ENCODE assay signal across 8 cellular contexts in genomic region chr3:135966349-135966695, GRCh38. TPM values are rescaled to one million over a fixed set of nuclear protein-coding genes. Genes with fewer than 3 reads are reported as not detected.
DNase-seq lines count a peak whose midpoint lies in the region; ATAC-seq, FAIRE-seq and TF ChIP-seq lines count a peak whose summit lies in the region.

No MANE protein-coding gene starts in this region.

- peaks cover 8% of the 10 kb centered on the region for H3K4me1 ChIP-seq in CD4-positive, alpha-beta memory T cell (ENCODE audit: insufficient read depth, low read length)
- peaks cover 10 to 12% of the 10 kb centered on the region in 2 experiments; a peak in 3 of 4 replicates for H3K4me1 ChIP-seq in HCT116 (ENCODE audit: control insufficient read depth in 1 of 2, insufficient read depth in 2 of 2, low read length in 2 of 2)
- H3K4me1 ChIP-seq in pancreas = peaks cover 0 to 16% (median 14%) of the 10 kb centered on the region in 3 donors

- POLR2A ChIA-PET in CD4-positive, alpha-beta memory T cell (lab: Charles Lee; ENCODE audit: partially characterized antibody) = no interaction called here
- POLR2A ChIA-PET in HCT116 (lab: Charles Lee) = interaction anchor here (0.8 kb wide), 1 partner anchor 11 kb away, joined by 4 read pairs; no protein-coding TSS in a partner anchor
- POLR2A ChIA-PET in T-cell (lab: Charles Lee) = no interaction called here

- peak overlapping the region; percentile 76 to 86 (median 83) for H3K4me3 Mint-ChIP-seq in CD4-positive, alpha-beta memory T cell
- H3K4me3 Mint-ChIP-seq in T-cell = peak overlapping the region; percentile 72 to 82 (median 78)

- H3K4me3 ChIP-seq in CD4-positive, alpha-beta memory T cell (ENCODE audit: low read length in 2 of 2) = peak overlapping the region; percentile 14 to 26
- H3K4me3 ChIP-seq in HCT116 (replicated peaks in 1 of 2; ENCODE audit: low read depth in 1 of 2, low read length in 2 of 2) (peak overlapping the region; percentile 61 to 76), foreskin fibroblast (ENCODE audit: low read depth in 1 of 2, low read length in 2 of 2) (peak overlapping the region; percentile 83 to 92), pancreas (peak overlapping the region; percentile 40 to 86 (median 82))

- H3K4me2 ChIP-seq in HCT116 (ENCODE audit: low read length) = peak overlapping the region; percentile 91

- peak overlapping the region; percentile 50 for H2AFZ ChIP-seq in HCT116 (ENCODE audit: low read depth, low read length, poor library complexity, severe bottlenecking)

- no peaks in the 10 kb centered on the region for H3K9me2 ChIP-seq in HCT116 (ENCODE audit: insufficient read depth)

- no peak for TF ChIP-seq CTCF in HCT116 (IDR thresholded peaks at IDR 0.05 in 2 of 3, conservative IDR thresholded peaks at IDR 0.05 in 1 of 3; ENCODE audit: borderline replicate concordance in 1 of 3, insufficient read depth in 1 of 3, low read depth in 2 of 3, low read length in 2 of 3)
- TF ChIP-seq CTCF in foreskin fibroblast (IDR thresholded peaks at IDR 0.05; ENCODE audit: low read depth, low read length) = no peak
- TF ChIP-seq CTCF in pancreas (IDR thresholded peaks at IDR 0.05) = no peak

- no peaks in the 10 kb centered on the region for H4K20me1 ChIP-seq in HCT116 (ENCODE audit: insufficient read depth)

- no peak for FAIRE-seq in pancreas (lab: Jason Lieb, UNC)

- H3K27ac Mint-ChIP-seq in CD4-positive, alpha-beta memory T cell = peak overlapping the region in 2 of 7 donors; percentile 19 to 55
- H3K27ac Mint-ChIP-seq in T-cell = no peak overlapping the region

- H3K36me3 Mint-ChIP-seq in CD4-positive, alpha-beta memory T cell = peaks cover 0 to 2% of the 10 kb centered on the region in 2 donors
- H3K36me3 Mint-ChIP-seq in T-cell = no peaks in the 10 kb centered on the region

- no peak for ATAC-seq in HCT116
- peak in 1 of 4 experiments; percentile 4 for ATAC-seq in T-cell (replicated peaks in 1 of 4)
- peak in 3 of 4 donors; percentile 5 to 17 (median 8) for ATAC-seq in pancreas
- no peak for ATAC-seq in GM19324 (IDR thresholded peaks at IDR 0.05; ENCODE audit: low FRiP score, unreplicated experiment)

- peaks cover 8% of the 10 kb centered on the region for H3K27me3 ChIP-seq in CD4-positive, alpha-beta memory T cell (ENCODE audit: insufficient read depth, low read length)
- H3K27me3 ChIP-seq in HCT116 (ENCODE audit: insufficient read depth, low read length) (no peaks in the 10 kb centered on the region), pancreas (no peaks in the 10 kb centered on the region)

- no peak for TF ChIP-seq POLR2A in HCT116 (IDR thresholded peaks at IDR 0.05; ENCODE audit: borderline replicate concordance, extremely low read depth, insufficient read depth, insufficient read length)

- no peaks in the 10 kb centered on the region for H3K9me3 ChIP-seq in CD4-positive, alpha-beta memory T cell (ENCODE audit: control insufficient read depth in 1 of 2, low read length in 2 of 2)
- H3K9me3 ChIP-seq in HCT116 (ENCODE audit: control insufficient read depth in 1 of 2, insufficient read depth in 1 of 2, low read depth in 1 of 2, low read length in 2 of 2) (no peaks in the 10 kb centered on the region), pancreas (no peaks in the 10 kb centered on the region)

- TF ChIP-seq RAD21 in HCT116 (IDR thresholded peaks at IDR 0.05; ENCODE audit: low read depth) = no peak

- H3K36me3 ChIP-seq in CD4-positive, alpha-beta memory T cell (ENCODE audit: insufficient read depth, low read length) = no peaks in the 10 kb centered on the region
- no peaks in the 10 kb centered on the region for H3K36me3 ChIP-seq in HCT116 (ENCODE audit: control insufficient read depth in 1 of 2, insufficient read depth in 2 of 2, low read length in 2 of 2)
- H3K36me3 ChIP-seq in pancreas = no peaks in the 10 kb centered on the region

- CTCF ChIA-PET in CD4-positive, alpha-beta memory T cell (lab: Charles Lee; ENCODE audit: partially characterized antibody) = no interaction called here
- CTCF ChIA-PET in HCT116 (lab: Charles Lee) (no interaction called here), T-cell (lab: Charles Lee) (no interaction called here)

- H3K27me3 Mint-ChIP-seq in CD4-positive, alpha-beta memory T cell = peaks cover 24 to 34% of the 10 kb centered on the region in 2 donors
- H3K27me3 Mint-ChIP-seq in T-cell = peaks cover 21 to 39% of the 10 kb centered on the region in 2 donors

- H3K27ac ChIP-seq in CD4-positive, alpha-beta memory T cell (ENCODE audit: low read depth, low read length) = no peak overlapping the region
- peak overlapping the region; percentile 70 for H3K27ac ChIP-seq in HCT116 (ENCODE audit: low read depth, low read length)
- H3K27ac ChIP-seq in pancreas = peak overlapping the region; percentile 62 to 93 (median 78)

- peaks cover 5 to 15% (median 8%) of the 10 kb centered on the region in 4 donors for H3K4me1 Mint-ChIP-seq in CD4-positive, alpha-beta memory T cell
- H3K4me1 Mint-ChIP-seq in T-cell = peaks cover 0 to 19% (median 14%) of the 10 kb centered on the region in 3 donors

- peaks cover 0 to 14% (median 7%) of the 10 kb centered on the region in 8 donors for H3K9me3 Mint-ChIP-seq in CD4-positive, alpha-beta memory T cell
- H3K9me3 Mint-ChIP-seq in T-cell = peaks cover 0 to 10% (median 5%) of the 10 kb centered on the region in 3 donors

- RAD21 ChIA-PET in HCT116 (lab: Charles Lee; ENCODE audit: low non-redundant PET in 1 of 2, low total read pairs in 2 of 2, uncharacterized antibody in 2 of 2, unreplicated experiment in 2 of 2) = no interaction called here

- DNase-seq in CD4-positive, alpha-beta memory T cell = no peak
- DNase-seq in HCT116 (ENCODE audit: low read depth, low spot score) = no peak
- DNase-seq in T-cell = peak in 2 of 34 experiments; percentile 0 to 1
- DNase-seq in foreskin fibroblast = no peak
- peak in 2 of 6 donors; percentile 77 to 83 for DNase-seq in pancreas
- no peak for DNase-seq in NCI-H1048 (lab: John Stamatoyannopoulos, UW)
- no peak for DNase-seq in kidney glomerular epithelial cell (lab: John Stamatoyannopoulos, UW)

- BruUV-seq in HCT116 (replicated peaks; lab: Mats Ljungman, UMichigan) = no TSS peak

- peak overlapping the region; percentile 66 for H3K9ac ChIP-seq in HCT116 (ENCODE audit: low read length)

- intact Hi-C loops in CD4-positive, alpha-beta memory T cell (cut with micrococcal nuclease) = no loop called here
- intact Hi-C loops in HCT116 (cut with micrococcal nuclease) (loop anchor here (5.0 kb wide), 1 partner anchor 231 kb away; the partner anchor contains the start of gene MSL2), pancreas (cut with DNase I) (no loop called here)

- no peaks in the 10 kb centered on the region for H3K79me2 ChIP-seq in HCT116 (ENCODE audit: insufficient read depth, low read length)

- WGBS in pancreas, 2 donors = 0 to 1% methylated on average over 29 of the region's 29 CpGs

TF ChIP-seq in HCT116, 20 proteins besides CTCF, POLR2A, EP300 and RAD21:
- TF ChIP-seq ZFX (IDR thresholded peaks at IDR 0.05) (0 out of 2 replicates have a peak, but pooled peaks have one; percentile 4), CBX3 (IDR thresholded peaks at IDR 0.05; ENCODE audit: low read depth) (no peak)

RNA-seq across cellular contexts. Expression of gene PPP2R3A, which starts 0.8 kb away (rescaled TPM):
- under 1 TPM; 0.25 to 0.81 TPM for total RNA-seq in CD4-positive, alpha-beta memory T cell
- polyA plus RNA-seq in CD4-positive, alpha-beta memory T cell = under 1 TPM in 1 of 2 donors, not detected in 1; 0.24 TPM
- total RNA-seq in HCT116 (2021; ENCODE audit: unreplicated experiment) = 6.1 TPM
- polyA plus RNA-seq in HCT116 (2012) = 2.6 and 2.7 TPM in 2 replicates
- under 1 TPM; 0.19 to 0.95 (median 0.30) TPM for total RNA-seq in T-cell
- 1 to 10 TPM; 3.3 to 7.0 (median 5.2) TPM for total RNA-seq in pancreas
- polyA plus RNA-seq in pancreas = 1 to 10 TPM; 1.3 to 1.5 TPM

Comparison
In these comparisons a context has a peak if more than half of its experiments do, and no peak if none do; other contexts are left out.
1. H3K4me3 ChIP-seq: peak in every context shown above with its lines; median percentile 88 in foreskin fibroblast; 82 in pancreas; 68 in HCT116; 20 in CD4-positive, alpha-beta memory T cell.
2. ATAC-seq: peak in pancreas (3 of 4); none in HCT116 (single experiment) and GM19324 (single experiment).